ENCODE assay signal across 8 cellular contexts in genomic region chr11:86955111-86955673, GRCh38. TPM values are rescaled to one million over a fixed set of nuclear protein-coding genes. Genes with fewer than 3 reads are reported as not detected.
DNase-seq lines count a peak whose midpoint lies in the region; ATAC-seq, FAIRE-seq and TF ChIP-seq lines count a peak whose summit lies in the region.

TSS of gene FZD4 (minus strand) at chr11:86955395. CDS start at chr11:86955085, 310 bp downstream.

- peaks cover 8% of the 10 kb centered on the region for H3K4me1 Mint-ChIP-seq in activated naive CD8-positive, alpha-beta T cell treated with anti-CD3 and anti-CD28 coated beads, Interleukin-2, amount 50 U/mL, for 24 hours

- H3K56ac ChIP-seq in IMR-90 (ENCODE audit: extremely low read depth, insufficient read depth, low read length) = 0 out of 2 replicates have a peak within 1 kb of the TSS, but pooled peaks have one; percentile 28

- no peak within 1 kb of the TSS for H3K27ac Mint-ChIP-seq in activated naive CD8-positive, alpha-beta T cell treated with anti-CD3 and anti-CD28 coated beads, Interleukin-2, amount 50 U/mL, for 24 hours

- H4K20me1 ChIP-seq in IMR-90 (ENCODE audit: insufficient read depth, low read length) = no peaks in the 10 kb centered on the region; the same call in 1 of the 2 replicates

- H2AFZ ChIP-seq in IMR-90 (replicated peaks; ENCODE audit: low read length, poor library complexity) = peak within 1 kb of the TSS; percentile 99

- H3K36me3 Mint-ChIP-seq in activated naive CD8-positive, alpha-beta T cell treated with anti-CD3 and anti-CD28 coated beads, Interleukin-2, amount 50 U/mL, for 24 hours (ENCODE audit: low read depth) = no peaks in the 10 kb centered on the region

- CTCF ChIA-PET in IMR-90 (lab: Yijun Ruan, JAX) = interaction anchor here (0.6 to 1.3 kb wide), 4 partner anchors 9 to 33 kb away, joined by 3 to 5 read pairs (median 4); no protein-coding TSS in a partner anchor

- H3K4me3 Mint-ChIP-seq in activated naive CD8-positive, alpha-beta T cell treated with anti-CD3 and anti-CD28 coated beads, Interleukin-2, amount 50 U/mL, for 24 hours = peak within 1 kb of the TSS; percentile 82

- H3K14ac ChIP-seq in IMR-90 (replicated peaks; ENCODE audit: low read depth, low read length) = peak within 1 kb of the TSS; percentile 94

- H3K4me3 ChIP-seq in IMR-90 (ENCODE audit: insufficient read depth, low read depth, low read length) (peak within 1 kb of the TSS; percentile 90), Peyer's patch (peak within 1 kb of the TSS; percentile 59 to 98 (median 69))

- H3K23ac ChIP-seq in IMR-90 (ENCODE audit: low read depth, low read length) = peak within 1 kb of the TSS; percentile 72

- peak; percentile 96 for ATAC-seq in GM21737 (IDR thresholded peaks at IDR 0.05; ENCODE audit: unreplicated experiment)
- ATAC-seq in IMR-90 (ENCODE audit: low read depth) = peak; percentile 97
- peak; percentile 92 for ATAC-seq in activated naive CD8-positive, alpha-beta T cell treated with anti-CD3 and anti-CD28 coated beads, Interleukin-2, amount 50 U/mL, for 24 hours

- H3K4me2 ChIP-seq in IMR-90 (ENCODE audit: low read depth, low read length) = peak within 1 kb of the TSS; percentile 94

- peak within 1 kb of the TSS; percentile 77 for H2BK120ac ChIP-seq in IMR-90 (ENCODE audit: low read depth, low read length)

- peak; percentile 37 for FAIRE-seq in urothelium cell line (lab: Jason Lieb, UNC)

- H4K5ac ChIP-seq in IMR-90 (ENCODE audit: low read depth, low read length) = peak within 1 kb of the TSS; percentile 11

- peak within 1 kb of the TSS; percentile 82 for H2AK9ac ChIP-seq in IMR-90 (replicated peaks; ENCODE audit: low read depth, low read length, poor library complexity)

- H4K91ac ChIP-seq in IMR-90 (ENCODE audit: insufficient read depth, low read depth, low read length) = peak within 1 kb of the TSS; percentile 76

- peaks cover 7% of the 10 kb centered on the region; the same call in 1 of the 2 replicates for H3K36me3 ChIP-seq in IMR-90 (ENCODE audit: control insufficient read depth, insufficient read depth, low read length)
- H3K36me3 ChIP-seq in Peyer's patch = no peaks in the 10 kb centered on the region

- H3K27ac ChIP-seq in IMR-90 (ENCODE audit: insufficient read depth, low read length) (peak within 1 kb of the TSS; percentile 62), Peyer's patch (peak within 1 kb of the TSS; percentile 75 to 88 (median 81))

- POLR2A ChIA-PET in IMR-90 (lab: Charles Lee; ENCODE audit: unreplicated experiment) = no interaction called here

- H2BK15ac ChIP-seq in IMR-90 (ENCODE audit: low read depth, low read length) = peak within 1 kb of the TSS; percentile 30; the same call in 1 of the 3 replicates

- in situ Hi-C loops in IMR-90 (cut with MboI; ENCODE audit: low sequenced_read_pairs) = no loop called here

- peak within 1 kb of the TSS; percentile 57 for H2BK20ac ChIP-seq in IMR-90 (ENCODE audit: low read depth, low read length)

- peaks cover 9 to 24% of the 10 kb centered on the region in 2 experiments; a peak in 3 of 4 replicates for H3K79me1 ChIP-seq in IMR-90 (ENCODE audit: low read depth in 1 of 2, low read length in 2 of 2)

- H3K4me1 ChIP-seq in IMR-90 (ENCODE audit: control insufficient read depth, insufficient read depth, low read length) = peaks cover 12% of the 10 kb centered on the region
- H3K4me1 ChIP-seq in Peyer's patch = peaks cover 0 to 18% (median 4%) of the 10 kb centered on the region in 4 donors

- peaks cover 55% of the 10 kb centered on the region for H3K27me3 Mint-ChIP-seq in activated naive CD8-positive, alpha-beta T cell treated with anti-CD3 and anti-CD28 coated beads, Interleukin-2, amount 50 U/mL, for 24 hours

- TF ChIP-seq CTCF in IMR-90 (conservative IDR thresholded peaks at IDR 0.05; ENCODE audit: low read depth, low read length) (peak; percentile 27; the same call in 1 of the 2 replicates), Peyer's patch (IDR thresholded peaks at IDR 0.05) (peak in 2 of 6 experiments; percentile 25 to 36)

- H3K27me3 ChIP-seq in IMR-90 (ENCODE audit: control insufficient read depth, insufficient read depth, low read length) = peaks cover 6% of the 10 kb centered on the region; the same call in 1 of the 2 replicates
- no peaks in the 10 kb centered on the region for H3K27me3 ChIP-seq in Peyer's patch

- peaks cover 5% of the 10 kb centered on the region; the same call in 1 of the 2 replicates for H3K9me1 ChIP-seq in IMR-90 (ENCODE audit: insufficient read depth, low read length)

- peak; percentile 15; the same call in 1 of the 2 replicates for TF ChIP-seq RAD21 in IMR-90 (IDR thresholded peaks at IDR 0.05; ENCODE audit: low read length)

- intact Hi-C loops in IMR-90 (cut with micrococcal nuclease) = no loop called here
- intact Hi-C loops in head of caudate nucleus (cut with DNase I) = loop anchor here (2.0 kb wide), 1 partner anchor 82 kb away; the partner anchor contains the start of gene TMEM135

- H4K8ac ChIP-seq in IMR-90 (ENCODE audit: low read depth in 2 of 2, low read length in 2 of 2) = peak within 1 kb of the TSS in 1 of 2 experiments; percentile 74; a peak in 2 of 4 replicates

- peak; percentile 78 for DNase-seq in GDM1 (lab: John Stamatoyannopoulos, UW)
- DNase-seq in IMR-90 = peak; percentile 78
- DNase-seq in Peyer's patch = peak; percentile 58 to 93 (median 92)
- DNase-seq in activated naive CD8-positive, alpha-beta T cell treated with anti-CD3 and anti-CD28 coated beads, Interleukin-2, amount 50 U/mL, for 24 hours = peak; percentile 70
- peak; percentile 50 to 95 (median 88) for DNase-seq in head of caudate nucleus
- peak; percentile 81 for DNase-seq in occipital lobe (lab: John Stamatoyannopoulos, UW)
- peak; percentile 98 for DNase-seq in urothelium cell line (ENCODE audit: low spot score)

- H2BK5ac ChIP-seq in IMR-90 (ENCODE audit: low read depth, low read length, poor library complexity, severe bottlenecking) = peak within 1 kb of the TSS; percentile 22

- H3K9me3 ChIP-seq in IMR-90 (ENCODE audit: control insufficient read depth, insufficient read depth, low read length) = no peaks in the 10 kb centered on the region
- no peaks in the 10 kb centered on the region for H3K9me3 ChIP-seq in Peyer's patch

- H3K9ac ChIP-seq in IMR-90 (ENCODE audit: low read depth, low read length) = peak within 1 kb of the TSS; percentile 76

- H3K9me3 Mint-ChIP-seq in activated naive CD8-positive, alpha-beta T cell treated with anti-CD3 and anti-CD28 coated beads, Interleukin-2, amount 50 U/mL, for 24 hours = no peaks in the 10 kb centered on the region

- peak within 1 kb of the TSS; percentile 68; the same call in 1 of the 2 replicates for H2AK5ac ChIP-seq in IMR-90 (ENCODE audit: low read depth, low read length)

- 1% methylated on average over 22 of the region's 71 CpGs; no CpG with 5 or more reads in 1 of the 2 experiments for WGBS in IMR-90 (ENCODE audit: extremely low coverage in 2 of 2, insufficient read length in 1 of 2), 2 experiments

- dilution Hi-C loops in IMR-90 (cut with HindIII; ENCODE audit: low sequenced_read_pairs, unreplicated experiment) = no loop called here

- BruUV-seq in IMR-90 (replicated peaks; lab: Mats Ljungman, UMichigan) = no TSS peak

- H3K18ac ChIP-seq in IMR-90 (ENCODE audit: low read depth, low read length) = peak within 1 kb of the TSS; percentile 76

- H3K4ac ChIP-seq in IMR-90 (ENCODE audit: low read depth, low read length) = peak within 1 kb of the TSS; percentile 97

- TF ChIP-seq POLR2A in IMR-90 (IDR thresholded peaks at IDR 0.05; ENCODE audit: low read depth, low read length) (peak; percentile 78), Peyer's patch (IDR thresholded peaks at IDR 0.05) (peak; percentile 29 to 39)

TF ChIP-seq in IMR-90, 13 proteins besides CTCF, POLR2A, EP300 and RAD21:
- TF ChIP-seq BHLHE40 (IDR thresholded peaks at IDR 0.05; ENCODE audit: low read depth, low read length) (no peak), NFE2L2 (IDR thresholded peaks at IDR 0.05; ENCODE audit: low read depth, low read length) (no peak), MAFK (IDR thresholded peaks at IDR 0.05; ENCODE audit: low read depth, low read length) (no peak), SMC3 (IDR thresholded peaks at IDR 0.05; ENCODE audit: low read depth, low read length) (no peak), USF2 (IDR thresholded peaks at IDR 0.05; ENCODE audit: low read depth, low read length) (no peak), CEBPB (IDR thresholded peaks at IDR 0.05; ENCODE audit: low read depth, low read length) (no peak), MXI1 (IDR thresholded peaks at IDR 0.05; ENCODE audit: borderline replicate concordance, low read depth, low read length) (no peak), RFX5 (IDR thresholded peaks at IDR 0.05; ENCODE audit: low read depth, low read length) (no peak), CHD1 (IDR thresholded peaks at IDR 0.05; ENCODE audit: low read depth, low read length) (no peak), MAZ (IDR thresholded peaks at IDR 0.05; ENCODE audit: borderline replicate concordance, low read depth, low read length) (no peak; the same call in 1 of the 2 replicates), FOS (IDR thresholded peaks at IDR 0.05; ENCODE audit: low read depth, low read length) (no peak), RCOR1 (IDR thresholded peaks at IDR 0.05; ENCODE audit: insufficient replicate concordance, low read length) (no peak)
- TF ChIP-seq, protein P1, sequence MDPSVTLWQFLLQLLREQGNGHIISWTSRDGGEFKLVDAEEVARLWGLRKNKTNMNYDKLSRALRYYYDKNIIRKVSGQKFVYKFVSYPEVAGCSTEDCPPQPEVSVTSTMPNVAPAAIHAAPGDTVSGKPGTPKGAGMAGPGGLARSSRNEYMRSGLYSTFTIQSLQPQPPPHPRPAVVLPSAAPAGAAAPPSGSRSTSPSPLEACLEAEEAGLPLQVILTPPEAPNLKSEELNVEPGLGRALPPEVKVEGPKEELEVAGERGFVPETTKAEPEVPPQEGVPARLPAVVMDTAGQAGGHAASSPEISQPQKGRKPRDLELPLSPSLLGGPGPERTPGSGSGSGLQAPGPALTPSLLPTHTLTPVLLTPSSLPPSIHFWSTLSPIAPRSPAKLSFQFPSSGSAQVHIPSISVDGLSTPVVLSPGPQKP (IDR thresholded peaks at IDR 0.05; ENCODE audit: borderline replicate concordance, low read depth, low read length) = no peak

RNA-seq across cellular contexts. Expression of gene FZD4, which starts in this region (rescaled TPM):
- total RNA-seq in IMR-90 (2012; rRNA removed) (7.7 and 10.3 TPM in 2 replicates), Peyer's patch (10 to 100 TPM in 1 of 4 donors, 1 to 10 TPM in 3; 5.4 to 11.6 (median 8.7) TPM), occipital lobe (16.1 TPM)
- 3.1 and 3.7 TPM in 2 replicates for polyA plus RNA-seq in IMR-90 (2012; rRNA removed)
- polyA plus RNA-seq in IMR-90 (2012; cell fraction: cytosol; rRNA removed) = 1.7 and 2.3 TPM in 2 replicates
- 1.5 and 4.4 TPM in 2 replicates for polyA plus RNA-seq in IMR-90 (2012; cell fraction: nucleus; rRNA removed; ENCODE audit: low replicate concordance)

Comparison
In these comparisons a context has a peak if more than half of its experiments do, and no peak if none do; other contexts are left out.
1. Peak in every context shown above with its lines: DNase-seq, ATAC-seq, H3K4me3 ChIP-seq and H3K27ac ChIP-seq.